Comparison of ENCODE assay signal across 8 cellular contexts in the genomic region with DNA sequence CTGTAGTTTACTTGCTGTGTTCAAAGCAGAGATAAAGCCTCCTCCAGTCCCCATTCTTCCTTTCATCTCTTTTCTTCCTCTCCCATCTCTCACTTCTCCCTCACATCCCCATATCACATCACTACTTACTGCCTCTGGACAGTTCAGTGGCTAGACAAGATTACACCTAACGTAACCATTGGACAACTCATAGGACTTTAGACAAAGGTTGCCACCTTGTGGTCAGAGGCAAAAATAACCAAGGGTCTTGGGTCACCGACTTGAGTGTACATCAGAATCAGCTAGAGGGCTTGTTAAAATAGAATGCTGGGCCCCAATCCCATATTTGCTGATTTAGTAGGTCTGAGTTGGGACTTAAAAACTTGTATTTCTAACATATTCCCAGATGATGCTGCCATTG.
A peak's percentile ranks its signal among the peaks of the same experiment; 100 is the strongest.
DNase-seq lines count a peak whose midpoint lies in the region; ATAC-seq, FAIRE-seq and TF ChIP-seq lines count a peak whose summit lies in the region.

No MANE protein-coding gene starts in this region.

- CTCF ChIA-PET in CD8-positive, alpha-beta T cell (lab: Charles Lee), result interaction anchor here (0.7 to 2.1 kb wide), 3 partner anchors 9 to 664 kb away, joined by 3 to 8 read pairs (median 6); no protein-coding TSS in a partner anchor
- CTCF ChIA-PET in RWPE1 (lab: Yijun Ruan, JAX), result interaction anchor here (0.6 to 0.7 kb wide), 3 partner anchors 10 to 414 kb away, joined by 3 read pairs; no protein-coding TSS in a partner anchor

- H2BK12ac ChIP-seq in mesenchymal stem cell (ENCODE audit: low read length in 2 of 2), result no peak overlapping the region

- no peak overlapping the region for H2BK5ac ChIP-seq in mesenchymal stem cell (ENCODE audit: low read depth, low read length, poor library complexity, severe bottlenecking)

- no peak overlapping the region for H3K9ac ChIP-seq in mesenchymal stem cell (ENCODE audit: low read length)

- no peak overlapping the region for H3K4me3 Mint-ChIP-seq in CD8-positive, alpha-beta T cell

- ATAC-seq in CD8-positive, alpha-beta T cell, result no peak

- H3K27me3 Mint-ChIP-seq in CD8-positive, alpha-beta T cell (ENCODE audit: low read depth), result peaks cover 9% of the 10 kb centered on the region

- no peaks in the 10 kb centered on the region for H3K36me3 ChIP-seq in CD8-positive, alpha-beta T cell (ENCODE audit: insufficient read depth, low read length)
- no peaks in the 10 kb centered on the region for H3K36me3 ChIP-seq in mesenchymal stem cell (ENCODE audit: control insufficient read depth in 1 of 2, insufficient read depth in 2 of 2, low read depth in 1 of 2, low read length in 2 of 2)
- no peaks in the 10 kb centered on the region for H3K36me3 ChIP-seq in uterus

- H3K4me2 ChIP-seq in mesenchymal stem cell (ENCODE audit: low read length, poor library complexity, severe bottlenecking), result no peak overlapping the region

- no peak overlapping the region for H3K27ac ChIP-seq in CD8-positive, alpha-beta T cell (ENCODE audit: low read depth, low read length)
- H3K27ac ChIP-seq in RWPE1 (no peak overlapping the region), mesenchymal stem cell (ENCODE audit: low read length, poor library complexity, severe bottlenecking) (no peak overlapping the region), uterus (no peak overlapping the region)

- no peaks in the 10 kb centered on the region for H3K4me1 Mint-ChIP-seq in CD8-positive, alpha-beta T cell (ENCODE audit: low read depth)

- peak; percentile 46 for TF ChIP-seq CTCF in CD8-positive, alpha-beta T cell (IDR thresholded peaks at IDR 0.05)
- TF ChIP-seq CTCF in RWPE1 (conservative IDR thresholded peaks at IDR 0.05; ENCODE audit: low read depth), result peak; percentile 34; the same call in 1 of the 2 replicates
- peak in 3 of 4 experiments; percentile 33 to 56 (median 37) for TF ChIP-seq CTCF in uterus (IDR thresholded peaks at IDR 0.05)

- TF ChIP-seq POLR2A in uterus (IDR thresholded peaks at IDR 0.05), result no peak

- peak in 4 of 7 experiments; percentile 4 to 26 (median 18) for DNase-seq in CD8-positive, alpha-beta T cell
- no peak for DNase-seq in GM18507 (ENCODE audit: extremely low spot score, insufficient read length, low read depth)
- DNase-seq in Jurkat, Clone E6-1 (ENCODE audit: low read depth, low spot score), result peak; percentile 31
- peak; percentile 24 for DNase-seq in RWPE1 (ENCODE audit: low spot score)
- peak; percentile 13 for DNase-seq in cerebellum (ENCODE audit: low spot score)
- DNase-seq in mesenchymal stem cell, result peak; percentile 57
- DNase-seq in uterus, result peak in 1 of 2 donors; percentile 21
- DNase-seq in epidermal melanocyte (ENCODE audit: insufficient read length, low spot score), result no peak

- H3K79me1 ChIP-seq in mesenchymal stem cell (replicated peaks; ENCODE audit: low read length, poor library complexity, severe bottlenecking), result no peaks in the 10 kb centered on the region

- H3K23ac ChIP-seq in mesenchymal stem cell (ENCODE audit: low read length in 2 of 2), result no peak overlapping the region

- H3K27me3 ChIP-seq in CD8-positive, alpha-beta T cell (ENCODE audit: insufficient read depth, low read length), result no peaks in the 10 kb centered on the region
- H3K27me3 ChIP-seq in mesenchymal stem cell (ENCODE audit: control insufficient read depth in 1 of 2, insufficient read depth in 1 of 2, low read length in 2 of 2), result peaks cover 0 to 33% of the 10 kb centered on the region in 2 experiments
- no peaks in the 10 kb centered on the region for H3K27me3 ChIP-seq in uterus

- H3K9me3 Mint-ChIP-seq in CD8-positive, alpha-beta T cell, result no peaks in the 10 kb centered on the region

- no peak overlapping the region for H3K14ac ChIP-seq in mesenchymal stem cell (ENCODE audit: low read length in 2 of 2)

- 17% methylated on average over 1 of the region's 2 CpGs for WGBS in mesenchymal stem cell

- no peak overlapping the region for H3K4ac ChIP-seq in mesenchymal stem cell (ENCODE audit: low read depth in 1 of 2, low read length in 2 of 2)

- no peak overlapping the region for H4K91ac ChIP-seq in mesenchymal stem cell (ENCODE audit: low read length)

- H2AFZ ChIP-seq in mesenchymal stem cell (ENCODE audit: low read depth, low read length), result no peak overlapping the region

- intact Hi-C loops in CD8-positive, alpha-beta T cell (cut with DNase I, micrococcal nuclease), result loop anchor here (1.0 to 5.0 kb wide), 2 partner anchors 478 to 665 kb away; no protein-coding TSS in a partner anchor
- intact Hi-C loops in uterus (cut with DNase I; ENCODE audit: low total_unique reads), result no loop called here

- no peak overlapping the region for H3K27ac Mint-ChIP-seq in CD8-positive, alpha-beta T cell

- H3K4me1 ChIP-seq in CD8-positive, alpha-beta T cell (ENCODE audit: insufficient read depth, low read length), result no peaks in the 10 kb centered on the region
- H3K4me1 ChIP-seq in mesenchymal stem cell (ENCODE audit: control insufficient read depth, insufficient read depth, low read depth, low read length) (no peaks in the 10 kb centered on the region), uterus (no peaks in the 10 kb centered on the region)

- peak; percentile 71 for FAIRE-seq in GM18507 (lab: Jason Lieb, UNC)

- no peak overlapping the region for H2BK15ac ChIP-seq in mesenchymal stem cell (ENCODE audit: low read depth, poor library complexity, severe bottlenecking)

- POLR2A ChIA-PET in CD8-positive, alpha-beta T cell (lab: Charles Lee), result no interaction called here
- POLR2A ChIA-PET in RWPE1 (lab: Yijun Ruan, JAX; ENCODE audit: low non-redundant PET), result no interaction called here

- no peak overlapping the region for H2AK5ac ChIP-seq in mesenchymal stem cell (ENCODE audit: low read length, severe bottlenecking)

- H2BK120ac ChIP-seq in mesenchymal stem cell (ENCODE audit: low read depth, low read length), result no peak overlapping the region

- no peaks in the 10 kb centered on the region for H3K36me3 Mint-ChIP-seq in CD8-positive, alpha-beta T cell

- no peak overlapping the region for H3K4me3 ChIP-seq in CD8-positive, alpha-beta T cell (ENCODE audit: low read depth, low read length)
- no peak overlapping the region for H3K4me3 ChIP-seq in Jurkat, Clone E6-1 (ENCODE audit: low read length)
- no peak overlapping the region for H3K4me3 ChIP-seq in mesenchymal stem cell (ENCODE audit: insufficient read depth in 1 of 2, low read depth in 1 of 2, low read length in 2 of 2)
- no peak overlapping the region for H3K4me3 ChIP-seq in uterus

- H4K8ac ChIP-seq in mesenchymal stem cell (ENCODE audit: low read length), result no peak overlapping the region

- no peak overlapping the region for H3K18ac ChIP-seq in mesenchymal stem cell (ENCODE audit: low read depth in 1 of 2, low read length in 2 of 2)

- H3K9me3 ChIP-seq in CD8-positive, alpha-beta T cell (ENCODE audit: low read length), result no peaks in the 10 kb centered on the region
- H3K9me3 ChIP-seq in mesenchymal stem cell (ENCODE audit: control insufficient read depth, low read length), result no peaks in the 10 kb centered on the region
- no peaks in the 10 kb centered on the region for H3K9me3 ChIP-seq in uterus

Comparison
In these comparisons a context has a peak if more than half of its experiments do, and no peak if none do; other contexts are left out.
1. DNase-seq: peak in CD8-positive, alpha-beta T cell (4 of 7), Jurkat, Clone E6-1 (single experiment), RWPE1 (single experiment), cerebellum (single experiment) and mesenchymal stem cell (single experiment); none in GM18507 (single experiment) and epidermal melanocyte (single experiment).
2. Peak in every context shown above with its lines, with median percentiles within 50 percentile points of each other: CTCF ChIP-seq.